1 cellular context compared by ENCODE assay signal in genomic region chr2:236661064-236661761, GRCh38.
TF ChIP-seq lines count a peak whose summit lies in the region.

No MANE protein-coding gene starts in this region.

TF ChIP-seq in H1, 55 proteins besides CTCF, POLR2A, EP300 and RAD21:
- TF ChIP-seq CHD7 (IDR thresholded peaks at IDR 0.05; ENCODE audit: insufficient replicate concordance, low read length) (no peak), E2F6 (IDR thresholded peaks at IDR 0.05) (no peak; the same call in 1 of the 2 replicates), EZH2 (IDR thresholded peaks at IDR 0.05; ENCODE audit: low read depth, low read length, severe bottlenecking) (no peak), YY1 (IDR thresholded peaks at IDR 0.05; ENCODE audit: low read depth, low read length) (no peak), CBX5 (IDR thresholded peaks at IDR 0.05; ENCODE audit: low read depth, low read length) (no peak), SIRT6 (IDR thresholded peaks at IDR 0.05; ENCODE audit: low read length) (no peak), TCF12 (IDR thresholded peaks at IDR 0.05; ENCODE audit: low read depth, low read length) (no peak), TAF1 (IDR thresholded peaks at IDR 0.05; ENCODE audit: low read depth, low read length) (no peak), CHD1 (IDR thresholded peaks at IDR 0.05; ENCODE audit: low read depth, low read length) (no peak), GABPA (IDR thresholded peaks at IDR 0.05; ENCODE audit: borderline replicate concordance, insufficient read depth, low read length) (no peak), PHF8 (conservative IDR thresholded peaks at IDR 0.05; ENCODE audit: low read depth, low read length) (no peak), RNF2 (IDR thresholded peaks at IDR 0.05; ENCODE audit: borderline replicate concordance, low read depth, low read length, missing control alignments, poor library complexity, severe bottlenecking) (no peak), CHD2 (IDR thresholded peaks at IDR 0.05; ENCODE audit: low read length) (no peak), BCL11A (IDR thresholded peaks at IDR 0.05; ENCODE audit: low read depth in 2 of 2, low read length in 2 of 2) (no peak), BRCA1 (IDR thresholded peaks at IDR 0.05; ENCODE audit: low read depth, low read length) (no peak), TEAD4 (IDR thresholded peaks at IDR 0.05; ENCODE audit: low read depth, low read length) (peak; percentile 48; the same call in 1 of the 2 replicates), HDAC2 (IDR thresholded peaks at IDR 0.05; ENCODE audit: borderline replicate concordance in 1 of 2, low read depth in 2 of 2, low read length in 2 of 2) (no peak), KDM5A (IDR thresholded peaks at IDR 0.05; ENCODE audit: low read length) (no peak), SIX5 (IDR thresholded peaks at IDR 0.05; ENCODE audit: low read depth, low read length) (no peak), EGR1 (IDR thresholded peaks at IDR 0.05; ENCODE audit: borderline replicate concordance, low read depth, low read length) (no peak), RBBP5 (IDR thresholded peaks at IDR 0.05; ENCODE audit: borderline replicate concordance, low read depth, low read length) (peak; percentile 87; the same call in 1 of the 2 replicates), SP2 (IDR thresholded peaks at IDR 0.05; ENCODE audit: low read length) (no peak), ATF3 (IDR thresholded peaks at IDR 0.05; ENCODE audit: insufficient read depth, low read depth, low read length) (no peak), ZNF274 (IDR thresholded peaks at IDR 0.05; ENCODE audit: borderline replicate concordance, extremely low read depth, low read length) (no peak), KDM1A (IDR thresholded peaks at IDR 0.05; ENCODE audit: borderline replicate concordance, low read length) (no peak), JUND (IDR thresholded peaks at IDR 0.05; ENCODE audit: low read length) (peak; percentile 87), CREB1 (IDR thresholded peaks at IDR 0.05) (no peak), POLR2AphosphoS5 (IDR thresholded peaks at IDR 0.05; ENCODE audit: low read depth, low read length) (no peak), ATF2 (IDR thresholded peaks at IDR 0.05; ENCODE audit: low read length) (0 out of 2 replicates have a peak, but pooled peaks have one; percentile 45), MAFK (IDR thresholded peaks at IDR 0.05; ENCODE audit: low read depth, low read length) (no peak), BACH1 (IDR thresholded peaks at IDR 0.05; ENCODE audit: low read length) (peak; percentile 34; the same call in 1 of the 2 replicates), USF2 (IDR thresholded peaks at IDR 0.05; ENCODE audit: low read length) (no peak), POU5F1 (IDR thresholded peaks at IDR 0.05; ENCODE audit: low read depth, low read length) (no peak), FOSL1 (IDR thresholded peaks at IDR 0.05; ENCODE audit: insufficient read depth, low read depth, low read length) (no peak), KDM4A (IDR thresholded peaks at IDR 0.05; ENCODE audit: low read depth, low read length, severe bottlenecking) (no peak), CEBPB (IDR thresholded peaks at IDR 0.05; ENCODE audit: low read depth, low read length) (no peak), JUN (IDR thresholded peaks at IDR 0.05; ENCODE audit: low read depth, low read length) (no peak), SP4 (IDR thresholded peaks at IDR 0.05; ENCODE audit: low read length) (no peak), SRF (IDR thresholded peaks at IDR 0.05; ENCODE audit: low read depth, low read length) (no peak), CTBP2 (IDR thresholded peaks at IDR 0.05; ENCODE audit: borderline replicate concordance, insufficient read depth, insufficient read length, low read length) (no peak), ASH2L (IDR thresholded peaks at IDR 0.05; ENCODE audit: low read length) (peak; percentile 91), SAP30 (IDR thresholded peaks at IDR 0.05; ENCODE audit: insufficient read depth, insufficient replicate concordance, low read length) (no peak), CBX8 (IDR thresholded peaks at IDR 0.05; ENCODE audit: borderline replicate concordance, low read depth, low read length) (no peak), SP1 (IDR thresholded peaks at IDR 0.05; ENCODE audit: low read depth, low read length) (no peak), NANOG (IDR thresholded peaks at IDR 0.05; ENCODE audit: insufficient read depth, low read depth, low read length, poor library complexity, severe bottlenecking) (no peak), GTF2F1 (IDR thresholded peaks at IDR 0.05; ENCODE audit: borderline replicate concordance, low read depth, low read length) (no peak), MAX (IDR thresholded peaks at IDR 0.05) (peak; percentile 50; the same call in 1 of the 2 replicates), NRF1 (IDR thresholded peaks at IDR 0.05; ENCODE audit: low read depth, low read length) (no peak), RFX5 (IDR thresholded peaks at IDR 0.05; ENCODE audit: borderline replicate concordance, low read depth, low read length) (no peak), SUZ12 (IDR thresholded peaks at IDR 0.05; ENCODE audit: low read length) (no peak), HDAC6 (IDR thresholded peaks at IDR 0.05; ENCODE audit: low read depth, low read length) (no peak)
TF ChIP-seq in H1: peak in this region for 7.
